8 cellular contexts compared by ENCODE assay signal in genomic region chr12:753401-754237, GRCh38. TPM values are rescaled to one million over a fixed set of nuclear protein-coding genes. Genes with fewer than 3 reads are reported as not detected.
DNase-seq lines count a peak whose midpoint lies in the region; ATAC-seq and TF ChIP-seq lines count a peak whose summit lies in the region.

No MANE protein-coding gene starts in this region.

- intact Hi-C loops in gastrocnemius medialis (cut with DNase I; ENCODE audit: low total_unique reads): loop anchor here (1.0 to 5.0 kb wide), 4 partner anchors 61 to 351 kb away; partner anchors contain the start of genes CCDC77, ERC1 and RAD52

- no peaks in the 10 kb centered on the region for H3K27me3 ChIP-seq in SJSA1 (replicated peaks)
- H3K27me3 ChIP-seq in iPS DF 6.9 (ENCODE audit: control insufficient read depth, insufficient read depth, low read length): no peaks in the 10 kb centered on the region
- no peaks in the 10 kb centered on the region for H3K27me3 ChIP-seq in gastrocnemius medialis

- peak overlapping the region; percentile 87 for H3K4me3 ChIP-seq in SJSA1
- H3K4me3 ChIP-seq in iPS DF 6.9 (ENCODE audit: low read length): peak overlapping the region; percentile 86
- H3K4me3 ChIP-seq in gastrocnemius medialis: peak overlapping the region; percentile 77 to 92 (median 84)

- peak in 1 of 2 donors; percentile 25 for TF ChIP-seq POLR2A in gastrocnemius medialis (IDR thresholded peaks at IDR 0.05)

- H3K9me3 ChIP-seq in SJSA1 (replicated peaks) (no peaks in the 10 kb centered on the region), iPS DF 6.9 (ENCODE audit: control insufficient read depth, insufficient read depth, low read length) (no peaks in the 10 kb centered on the region), gastrocnemius medialis (no peaks in the 10 kb centered on the region)

- TF ChIP-seq CTCF in GM12873 (IDR thresholded peaks at IDR 0.05; ENCODE audit: insufficient read depth, low read depth, low read length, missing control alignments): peak; percentile 33
- TF ChIP-seq CTCF in gastrocnemius medialis (IDR thresholded peaks at IDR 0.05 in 4 of 5, conservative IDR thresholded peaks at IDR 0.05 in 1 of 5): peak in 3 of 5 experiments; percentile 15 to 39 (median 17)

- ATAC-seq in HG02943 (IDR thresholded peaks at IDR 0.05; ENCODE audit: low read depth, unreplicated experiment): peak; percentile 1
- ATAC-seq in gastrocnemius medialis: peak; percentile 1 to 5
- ATAC-seq in HG02885 (IDR thresholded peaks at IDR 0.05; ENCODE audit: poor library complexity, unreplicated experiment): no peak

- DNase-seq in SJSA1 (ENCODE audit: low read depth in 1 of 2, low spot score in 2 of 2): peak; percentile 62
- DNase-seq in iPS DF 6.9 (ENCODE audit: low read depth, low spot score): no peak
- peak; percentile 11 to 62 for DNase-seq in gastrocnemius medialis
- DNase-seq in NCI-H1694 (lab: John Stamatoyannopoulos, UW): no peak

- H3K27ac ChIP-seq in SJSA1 (peak overlapping the region; percentile 63; the same call in 1 of the 2 replicates), angular gyrus (ENCODE audit: low read depth, low read length) (peak overlapping the region; percentile 95), iPS DF 6.9 (ENCODE audit: low read length) (no peak overlapping the region), gastrocnemius medialis (peak overlapping the region; percentile 97 to 99 (median 99))

- in situ Hi-C loops in gastrocnemius medialis (cut with MboI; ENCODE audit: low sequenced_read_pairs in 4 of 4): loop anchor here in 2 of 4 donors (5.0 to 10.0 kb wide), 3 partner anchors 61 to 176 kb away; no protein-coding TSS in a partner anchor

- H3K36me3 ChIP-seq in SJSA1 (peaks cover 26% of the 10 kb centered on the region), iPS DF 6.9 (ENCODE audit: control insufficient read depth, insufficient read depth, low read length) (no peaks in the 10 kb centered on the region), gastrocnemius medialis (no peaks in the 10 kb centered on the region)

- H3K4me1 ChIP-seq in SJSA1 (replicated peaks): peaks cover 26% of the 10 kb centered on the region
- H3K4me1 ChIP-seq in iPS DF 6.9 (ENCODE audit: control insufficient read depth, insufficient read depth, low read length): no peaks in the 10 kb centered on the region; the same call in 1 of the 2 replicates
- peaks cover 34 to 37% of the 10 kb centered on the region in 2 donors for H3K4me1 ChIP-seq in gastrocnemius medialis

- no CpG with 5 or more reads among the region's 81 CpGs for WGBS in iPS DF 6.9 (ENCODE audit: insufficient coverage, insufficient read length)

RNA-seq across cellular contexts. Expression of gene WNK1, which starts 1.2 kb away (rescaled TPM):
- 18.5 and 55.3 TPM in 2 replicates for total RNA-seq in SJSA1 (2014; rRNA removed; shearing (Covaris generic))
- 100 to 1,000 TPM; 168 to 223 (median 204) TPM for total RNA-seq in gastrocnemius medialis

Comparison
In these comparisons a context has a peak if more than half of its experiments do, and no peak if none do; other contexts are left out.
1. DNase-seq: peak in SJSA1 (2 of 2) and gastrocnemius medialis (2 of 2); none in iPS DF 6.9 (single experiment) and NCI-H1694 (single experiment).
2. Peak in every context shown above with its lines, with median percentiles within 50 percentile points of each other: H3K4me3 ChIP-seq.